10 cellular contexts compared by ENCODE assay signal in genomic region chr19:58546131-58546530, GRCh38. TPM values are rescaled to one million over a fixed set of nuclear protein-coding genes. Genes with fewer than 3 reads are reported as not detected.
A peak's percentile ranks its signal among the peaks of the same experiment; 100 is the strongest.
DNase-seq lines count a peak whose midpoint lies in the region; ATAC-seq and TF ChIP-seq lines count a peak whose summit lies in the region.
"Had no signal": no experiment of that assay in that cellular context is flagged by ENCODE, and none has a peak within 500 bp of the region (broad histone marks: within the 10 kb centered on the region; RNA-seq: fewer than 3 reads in every experiment).

No MANE protein-coding gene starts in this region.

- H3K27me3 ChIP-seq in cardiac muscle cell (peaks cover 15% of the 10 kb centered on the region), lower lobe of right lung (ENCODE audit: low read depth) (no peaks in the 10 kb centered on the region), upper lobe of left lung (no peaks in the 10 kb centered on the region)

- in situ Hi-C loops in astrocyte of the spinal cord (cut with HindIII; ENCODE audit: low sequenced_read_pairs) = no loop called here

- H3K27ac ChIP-seq in cardiac muscle cell = no peak overlapping the region
- H3K27ac ChIP-seq in lower lobe of right lung = no peak overlapping the region
- H3K27ac ChIP-seq in upper lobe of left lung = peak overlapping the region in 1 of 4 donors; percentile 18

- H3K9me3 ChIP-seq in cardiac muscle cell (ENCODE audit: low read depth) = no peaks in the 10 kb centered on the region
- no peaks in the 10 kb centered on the region for H3K9me3 ChIP-seq in lower lobe of right lung
- H3K9me3 ChIP-seq in upper lobe of left lung = no peaks in the 10 kb centered on the region

- no peak for DNase-seq in cardiac muscle cell (ENCODE audit: low read depth in 1 of 2, low spot score in 1 of 2)
- DNase-seq in Right ventricle myocardium inferior (ENCODE audit: missing footprints) = no peak
- DNase-seq in astrocyte of the spinal cord (ENCODE audit: low read depth, low spot score) = no peak
- no peak for DNase-seq in lower lobe of right lung
- DNase-seq in upper lobe of left lung = no peak
- DNase-seq in NCI-H82 (lab: John Stamatoyannopoulos, UW) = no peak
- DNase-seq in effector CD8-positive, alpha-beta T cell (lab: John Stamatoyannopoulos, UW) = no peak
- DNase-seq: DMS53, T1000 had no signal

- intact Hi-C loops in Right ventricle myocardium inferior (cut with DNase I) = no loop called here
- intact Hi-C loops in lower lobe of right lung (cut with DNase I) = no loop called here

- H3K36me3 ChIP-seq in cardiac muscle cell = peaks cover 39% of the 10 kb centered on the region
- peaks cover 57% of the 10 kb centered on the region for H3K36me3 ChIP-seq in lower lobe of right lung
- peaks cover 32 to 43% (median 42%) of the 10 kb centered on the region in 4 donors for H3K36me3 ChIP-seq in upper lobe of left lung

- H3K4me3 ChIP-seq in cardiac muscle cell = peak overlapping the region; percentile 84
- H3K4me3 ChIP-seq in astrocyte of the spinal cord (ENCODE audit: low read depth, low read length) = peak overlapping the region; percentile 91
- H3K4me3 ChIP-seq in lower lobe of right lung = peak overlapping the region; percentile 79
- H3K4me3 ChIP-seq in upper lobe of left lung = peak overlapping the region; percentile 68 to 98 (median 94)

- H3K4me1 ChIP-seq in cardiac muscle cell (ENCODE audit: low read depth) (peaks cover 12% of the 10 kb centered on the region), lower lobe of right lung (peaks cover 26% of the 10 kb centered on the region), upper lobe of left lung (peaks cover 24 to 34% (median 28%) of the 10 kb centered on the region in 4 donors)

- no peak for TF ChIP-seq POLR2A in upper lobe of left lung (IDR thresholded peaks at IDR 0.05)

- TF ChIP-seq CTCF in cardiac muscle cell (IDR thresholded peaks at IDR 0.05; ENCODE audit: low read depth, low read length) (no peak), astrocyte of the spinal cord (IDR thresholded peaks at IDR 0.05; ENCODE audit: low read depth, low read length) (no peak), lower lobe of right lung (IDR thresholded peaks at IDR 0.05) (no peak), upper lobe of left lung (IDR thresholded peaks at IDR 0.05) (no peak)

- ATAC-seq in Right ventricle myocardium inferior = no peak
- no peak for ATAC-seq in lower lobe of right lung
- no peak for ATAC-seq in upper lobe of left lung (ENCODE audit: low FRiP score in 2 of 2)
- no peak for ATAC-seq in HG02610 (IDR thresholded peaks at IDR 0.05; ENCODE audit: unreplicated experiment)

- TF ChIP-seq EP300 in upper lobe of left lung (IDR thresholded peaks at IDR 0.05) = no peak

RNA-seq across cellular contexts. Expression of gene TRIM28, which starts 2.3 kb away (rescaled TPM):
- 563 and 650 TPM in 2 replicates for total RNA-seq in cardiac muscle cell
- polyA plus RNA-seq in cardiac muscle cell = 303 and 343 TPM in 2 replicates
- total RNA-seq in Right ventricle myocardium inferior = 143 TPM
- total RNA-seq in lower lobe of right lung = 233 TPM
- total RNA-seq in upper lobe of left lung = 100 to 1,000 TPM; 197 to 283 (median 213) TPM

RNA-seq across cellular contexts. Expression of gene CHMP2A, which starts 8.8 kb away (rescaled TPM):
- total RNA-seq in cardiac muscle cell = 223 and 265 TPM in 2 replicates
- 247 and 319 TPM in 2 replicates for polyA plus RNA-seq in cardiac muscle cell
- 123 TPM for total RNA-seq in Right ventricle myocardium inferior
- 104 TPM for total RNA-seq in lower lobe of right lung
- 100 to 1,000 TPM in 5 of 6 donors, 10 to 100 TPM in 1; 75.4 to 162 (median 123) TPM for total RNA-seq in upper lobe of left lung

RNA-seq across cellular contexts. Expression of gene UBE2M, which starts 12.3 kb away (rescaled TPM):
- 70.8 and 79.0 TPM in 2 replicates for total RNA-seq in cardiac muscle cell
- 169 and 177 TPM in 2 replicates for polyA plus RNA-seq in cardiac muscle cell
- 130 TPM for total RNA-seq in Right ventricle myocardium inferior
- 50.4 TPM for total RNA-seq in lower lobe of right lung
- total RNA-seq in upper lobe of left lung = 10 to 100 TPM; 33.0 to 53.9 (median 41.6) TPM

RNA-seq across cellular contexts. Expression of gene ZBTB45, which starts 26.5 kb away (rescaled TPM):
- total RNA-seq in cardiac muscle cell (22.8 and 26.3 TPM in 2 replicates), Right ventricle myocardium inferior (9.9 TPM), lower lobe of right lung (14.1 TPM), upper lobe of left lung (10 to 100 TPM; 11.9 to 19.7 (median 15.0) TPM)
- 29.4 and 34.6 TPM in 2 replicates for polyA plus RNA-seq in cardiac muscle cell

RNA-seq across cellular contexts. Expression of gene MZF1, which starts 27.0 kb away (rescaled TPM):
- total RNA-seq in cardiac muscle cell (51.1 TPM in 2 replicates), Right ventricle myocardium inferior (10.0 TPM), lower lobe of right lung (50.7 TPM), upper lobe of left lung (100 to 1,000 TPM in 1 of 6 donors, 10 to 100 TPM in 5; 34.8 to 162 (median 45.5) TPM)
- polyA plus RNA-seq in cardiac muscle cell = 25.1 and 34.7 TPM in 2 replicates
